Comparison of ENCODE assay signal across 8 cellular contexts in the genomic region with DNA sequence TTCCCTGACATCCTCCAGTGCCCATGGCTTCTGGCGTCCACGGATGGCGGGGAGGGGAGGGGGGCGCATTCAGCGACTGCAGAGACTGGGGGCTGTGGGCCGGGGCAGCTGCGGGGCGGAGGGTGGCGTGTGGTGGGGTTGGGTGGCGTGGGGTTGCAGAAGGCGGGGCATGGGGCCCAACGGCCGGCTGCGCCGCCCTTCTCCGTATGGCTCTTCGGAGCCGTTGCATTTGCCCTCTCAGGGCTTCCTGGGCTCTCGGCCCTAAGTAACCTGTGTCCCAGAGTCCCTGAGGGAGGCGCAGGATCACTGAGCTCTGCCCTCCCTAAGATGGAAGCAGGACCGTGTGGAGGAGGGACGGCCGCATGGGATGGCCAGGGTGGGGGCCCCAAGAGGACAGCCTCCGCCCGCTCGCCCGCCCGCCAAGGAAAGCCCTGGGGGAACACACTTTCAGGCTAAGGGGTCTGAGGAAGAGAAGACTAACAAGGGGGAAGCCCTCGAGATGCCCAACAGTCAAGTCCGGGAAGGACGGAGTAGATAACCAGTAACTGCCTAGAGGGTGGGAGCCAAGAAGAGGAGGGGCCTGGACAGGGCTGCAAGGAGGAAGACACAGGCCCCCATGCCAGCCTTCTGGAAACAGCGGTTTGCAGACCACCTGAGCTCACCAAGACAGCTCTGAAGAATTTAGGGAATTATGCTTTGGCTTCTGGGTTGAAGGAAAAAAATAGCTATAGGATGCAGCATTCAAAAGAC. TPM values are rescaled to one million over a fixed set of nuclear protein-coding genes. Genes with fewer than 3 reads are reported as not detected.
DNase-seq lines count a peak whose midpoint lies in the region; ATAC-seq and TF ChIP-seq lines count a peak whose summit lies in the region.

No MANE protein-coding gene starts in this region.

- POLR2A ChIA-PET in activated CD8-positive, alpha-beta T cell treated with anti-CD3 and anti-CD28 coated beads, Interleukin-2, amount 10 ng/mL, durations not matched to agents 7 days and 5 days (lab: Charles Lee), result interaction anchor here (0.7 to 1.2 kb wide), 3 partner anchors 15 to 99 kb away, joined by 3 read pairs; a partner anchor contains a TSS

- peak overlapping the region; percentile 61 for H3K4me3 Mint-ChIP-seq in activated CD8-positive, alpha-beta T cell treated with anti-CD3 and anti-CD28 coated beads, Interleukin-2, amount 10 ng/mL, durations not matched to agents 7 days and 5 days

- peaks cover 4% of the 10 kb centered on the region for H3K4me1 Mint-ChIP-seq in activated CD8-positive, alpha-beta T cell treated with anti-CD3 and anti-CD28 coated beads, Interleukin-2, amount 10 ng/mL, durations not matched to agents 7 days and 5 days (ENCODE audit: low read depth)

- ATAC-seq in Right ventricle myocardium inferior (peak; percentile 65), left ventricle myocardium superior (peak; percentile 75), gastrocnemius medialis (peak in 1 of 2 donors; percentile 9)
- peak; percentile 52 for ATAC-seq in activated CD8-positive, alpha-beta T cell treated with anti-CD3 and anti-CD28 coated beads, Interleukin-2, amount 10 ng/mL, durations not matched to agents 7 days and 5 days

- no peaks in the 10 kb centered on the region for H3K9me3 ChIP-seq in gastrocnemius medialis

- H3K27ac ChIP-seq in gastrocnemius medialis, result peak overlapping the region in 1 of 4 donors; percentile 6

- no peak for TF ChIP-seq POLR2A in gastrocnemius medialis (IDR thresholded peaks at IDR 0.05)

- no peak for TF ChIP-seq CTCF in gastrocnemius medialis (IDR thresholded peaks at IDR 0.05 in 4 of 5, conservative IDR thresholded peaks at IDR 0.05 in 1 of 5)

- in situ Hi-C loops in gastrocnemius medialis (cut with MboI; ENCODE audit: low sequenced_read_pairs in 4 of 4), result no loop called here

- CTCF ChIA-PET in activated CD8-positive, alpha-beta T cell treated with anti-CD3 and anti-CD28 coated beads, Interleukin-2, amount 10 ng/mL, durations not matched to agents 7 days and 5 days (lab: Charles Lee), result interaction anchor here (1.2 kb wide), 1 partner anchor 25 kb away, joined by 3 read pairs; a partner anchor contains a TSS

- H3K4me3 ChIP-seq in gastrocnemius medialis, result peak overlapping the region; percentile 58 to 77 (median 66)

- no peak overlapping the region for H3K27ac Mint-ChIP-seq in activated CD8-positive, alpha-beta T cell treated with anti-CD3 and anti-CD28 coated beads, Interleukin-2, amount 10 ng/mL, durations not matched to agents 7 days and 5 days

- H3K27me3 Mint-ChIP-seq in activated CD8-positive, alpha-beta T cell treated with anti-CD3 and anti-CD28 coated beads, Interleukin-2, amount 10 ng/mL, durations not matched to agents 7 days and 5 days (ENCODE audit: low read depth), result peaks cover 18% of the 10 kb centered on the region

- H3K9me3 Mint-ChIP-seq in activated CD8-positive, alpha-beta T cell treated with anti-CD3 and anti-CD28 coated beads, Interleukin-2, amount 10 ng/mL, durations not matched to agents 7 days and 5 days (ENCODE audit: insufficient read depth), result no peaks in the 10 kb centered on the region

- DNase-seq in Right ventricle myocardium inferior (ENCODE audit: missing footprints) (no peak), cardiac septum (ENCODE audit: low spot score) (no peak), left ventricle myocardium superior (peak; percentile 62), gastrocnemius medialis (no peak), NCI-H2081 (lab: John Stamatoyannopoulos, UW) (no peak), KG1 (lab: John Stamatoyannopoulos, UW) (no peak), cortex of kidney (lab: John Stamatoyannopoulos, UW) (no peak)
- no peak for DNase-seq in activated CD8-positive, alpha-beta T cell treated with anti-CD3 and anti-CD28 coated beads, Interleukin-2, amount 10 ng/mL, durations not matched to agents 7 days and 5 days

- peaks cover 41 to 42% of the 10 kb centered on the region in 2 donors for H3K4me1 ChIP-seq in gastrocnemius medialis

- H3K36me3 Mint-ChIP-seq in activated CD8-positive, alpha-beta T cell treated with anti-CD3 and anti-CD28 coated beads, Interleukin-2, amount 10 ng/mL, durations not matched to agents 7 days and 5 days (ENCODE audit: low read depth), result peaks cover 7% of the 10 kb centered on the region

- no peaks in the 10 kb centered on the region for H3K27me3 ChIP-seq in gastrocnemius medialis

- no peaks in the 10 kb centered on the region for H3K36me3 ChIP-seq in gastrocnemius medialis

- intact Hi-C loops in Right ventricle myocardium inferior (cut with DNase I) (no loop called here), cardiac septum (cut with DNase I) (no loop called here), left ventricle myocardium superior (cut with micrococcal nuclease) (no loop called here), gastrocnemius medialis (cut with DNase I; ENCODE audit: low total_unique reads) (loop anchor here (10.0 kb wide), 1 partner anchor 73 kb away; no protein-coding TSS in a partner anchor)

RNA-seq across cellular contexts. Expression of a gene that starts 9.2 kb away (rescaled TPM):
- 0.65 TPM for total RNA-seq in Right ventricle myocardium inferior
- total RNA-seq in cardiac septum, result 0.54 TPM
- total RNA-seq in activated CD8-positive, alpha-beta T cell treated with anti-CD3 and anti-CD28 coated beads, Interleukin-2, amount 10 ng/mL, durations not matched to agents 7 days and 5 days, result under 1 TPM; 0.37 to 0.39 TPM
- total RNA-seq in left ventricle myocardium superior, result 0.52 TPM
- under 1 TPM in 2 of 4 donors, not detected in 2; 0.22 to 0.42 TPM for total RNA-seq in gastrocnemius medialis

RNA-seq across cellular contexts. Expression of a gene that starts 24.2 kb away (rescaled TPM):
- total RNA-seq in Right ventricle myocardium inferior, result 24.3 TPM
- total RNA-seq in cardiac septum, result 33.0 TPM
- 10 to 100 TPM; 56.2 to 58.0 TPM for total RNA-seq in activated CD8-positive, alpha-beta T cell treated with anti-CD3 and anti-CD28 coated beads, Interleukin-2, amount 10 ng/mL, durations not matched to agents 7 days and 5 days
- 24.4 TPM for total RNA-seq in left ventricle myocardium superior
- 10 to 100 TPM; 25.4 to 36.4 (median 26.3) TPM for total RNA-seq in gastrocnemius medialis

RNA-seq across cellular contexts. Expression of a gene that starts 40.7 kb away (rescaled TPM):
- total RNA-seq in Right ventricle myocardium inferior (52.6 TPM), cardiac septum (55.5 TPM), left ventricle myocardium superior (54.7 TPM), gastrocnemius medialis (100 to 1,000 TPM in 1 of 4 donors, 10 to 100 TPM in 3; 73.3 to 109 (median 84.7) TPM)
- 10 to 100 TPM; 87.0 to 87.4 TPM for total RNA-seq in activated CD8-positive, alpha-beta T cell treated with anti-CD3 and anti-CD28 coated beads, Interleukin-2, amount 10 ng/mL, durations not matched to agents 7 days and 5 days

RNA-seq across cellular contexts. Expression of a gene that starts 44.1 kb away (rescaled TPM):
- total RNA-seq in Right ventricle myocardium inferior, result 17.0 TPM
- total RNA-seq in cardiac septum, result 18.2 TPM
- 10 to 100 TPM; 31.7 to 32.0 TPM for total RNA-seq in activated CD8-positive, alpha-beta T cell treated with anti-CD3 and anti-CD28 coated beads, Interleukin-2, amount 10 ng/mL, durations not matched to agents 7 days and 5 days
- 18.0 TPM for total RNA-seq in left ventricle myocardium superior
- 10 to 100 TPM; 44.8 to 76.2 (median 61.7) TPM for total RNA-seq in gastrocnemius medialis

RNA-seq across cellular contexts. Expression of a gene that starts 57.1 kb away (rescaled TPM):
- total RNA-seq in Right ventricle myocardium inferior (2.8 TPM), cardiac septum (5.4 TPM), left ventricle myocardium superior (1.8 TPM), gastrocnemius medialis (10 to 100 TPM; 17.6 to 68.9 (median 33.3) TPM)
- under 1 TPM; 0.50 to 0.63 TPM for total RNA-seq in activated CD8-positive, alpha-beta T cell treated with anti-CD3 and anti-CD28 coated beads, Interleukin-2, amount 10 ng/mL, durations not matched to agents 7 days and 5 days
